In genomic region chr2:74458957-74459290, GRCh38 we compare ENCODE assay signal across 8 cellular contexts. TPM values are rescaled to one million over a fixed set of nuclear protein-coding genes. Genes with fewer than 3 reads are reported as not detected.
DNase-seq lines count a peak whose midpoint lies in the region; ATAC-seq and TF ChIP-seq lines count a peak whose summit lies in the region.

No MANE protein-coding gene starts in this region.

- H3K4me1 ChIP-seq in BLaER1 treated with 17β-estradiol and CSF1 and Interleukin-3, amounts not matched to agents 10 nM and 100 nM = peaks cover 37 to 54% (median 45%) of the 10 kb centered on the region in 10 experiments

- ATAC-seq in natural killer cell = no peak

- H4K20me1 ChIP-seq in BLaER1 treated with 17β-estradiol and CSF1 and Interleukin-3, amounts not matched to agents 10 nM and 100 nM = peaks cover 0 to 20% (median 1%) of the 10 kb centered on the region in 11 experiments; a peak in 8 of 22 replicates

- H3K27me3 Mint-ChIP-seq in dendritic cell treated with granulocyte-macrophage colony-stimulating factor and Interleukin-4, amounts not matched to agents 40 ng/mL and 50 ng/mL, for 4 days = no peaks in the 10 kb centered on the region
- no peaks in the 10 kb centered on the region for H3K27me3 Mint-ChIP-seq in natural killer cell (ENCODE audit: low read depth in 2 of 2)

- H3K4me3 Mint-ChIP-seq in dendritic cell treated with granulocyte-macrophage colony-stimulating factor and Interleukin-4, amounts not matched to agents 40 ng/mL and 50 ng/mL, for 4 days = peak overlapping the region; percentile 85
- peak overlapping the region; percentile 98 for H3K4me3 Mint-ChIP-seq in natural killer cell

- H3K4me3 ChIP-seq in BLaER1 treated with 17β-estradiol and CSF1 and Interleukin-3, amounts not matched to agents 10 nM and 100 nM = peak overlapping the region; percentile 72 to 91 (median 78)
- peak overlapping the region; percentile 72 for H3K4me3 ChIP-seq in MG63

- H3K9me3 Mint-ChIP-seq in dendritic cell treated with granulocyte-macrophage colony-stimulating factor and Interleukin-4, amounts not matched to agents 40 ng/mL and 50 ng/mL, for 4 days = no peaks in the 10 kb centered on the region
- H3K9me3 Mint-ChIP-seq in natural killer cell = no peaks in the 10 kb centered on the region

- intact Hi-C loops in dendritic cell treated with granulocyte-macrophage colony-stimulating factor and Interleukin-4, amounts not matched to agents 40 ng/mL and 50 ng/mL, for 4 days (cut with micrococcal nuclease) = loop anchor here (1.0 kb wide), 1 partner anchor 13 kb away; the partner anchor contains the start of gene MRPL53
- intact Hi-C loops in natural killer cell (cut with micrococcal nuclease) = loop anchor here (1.0 to 10.0 kb wide), 6 partner anchors 13 to 1224 kb away; partner anchors contain the start of genes C2orf81, CCT7, MRPL53 and PCGF1

- H3K4me2 ChIP-seq in BLaER1 treated with 17β-estradiol and CSF1 and Interleukin-3, amounts not matched to agents 10 nM and 100 nM = peak overlapping the region; percentile 82 to 99 (median 95)

- H3K9ac ChIP-seq in BLaER1 treated with 17β-estradiol and CSF1 and Interleukin-3, amounts not matched to agents 10 nM and 100 nM = peak overlapping the region; percentile 79 to 91 (median 84)

- H3K27ac Mint-ChIP-seq in dendritic cell treated with granulocyte-macrophage colony-stimulating factor and Interleukin-4, amounts not matched to agents 40 ng/mL and 50 ng/mL, for 4 days = peak overlapping the region; percentile 94
- H3K27ac Mint-ChIP-seq in natural killer cell = peak overlapping the region; percentile 98 to 99

- H3K9me3 ChIP-seq in BLaER1 treated with 17β-estradiol and CSF1 and Interleukin-3, amounts not matched to agents 10 nM and 100 nM (replicated peaks in 1 of 11) = no peaks in the 10 kb centered on the region
- H3K9me3 ChIP-seq in MG63 = no peaks in the 10 kb centered on the region

- H3K27ac ChIP-seq in BLaER1 treated with 17β-estradiol and CSF1 and Interleukin-3, amounts not matched to agents 10 nM and 100 nM = peak overlapping the region; percentile 25 to 83 (median 81); a peak in 21 of 22 replicates

- no peak for DNase-seq in MG63
- DNase-seq in natural killer cell = no peak
- no peak for DNase-seq in activated effector memory CD4-positive, alpha-beta T cell treated with anti-CD3 and anti-CD28 coated beads, Interleukin-2, amount 50 U/mL, for 16 hours
- DNase-seq in NCI-H526 treated with DMSO at 0.1 percent for 48 hours (lab: John Stamatoyannopoulos, UW) = no peak
- no peak for DNase-seq in dermis blood vessel endothelial cell
- no peak for DNase-seq in central memory CD4-positive, alpha-beta T cell

- peaks cover 65% of the 10 kb centered on the region for H3K4me1 Mint-ChIP-seq in dendritic cell treated with granulocyte-macrophage colony-stimulating factor and Interleukin-4, amounts not matched to agents 40 ng/mL and 50 ng/mL, for 4 days (ENCODE audit: low read depth)
- H3K4me1 Mint-ChIP-seq in natural killer cell = peaks cover 58 to 71% of the 10 kb centered on the region in 2 donors

- H3K36me3 Mint-ChIP-seq in dendritic cell treated with granulocyte-macrophage colony-stimulating factor and Interleukin-4, amounts not matched to agents 40 ng/mL and 50 ng/mL, for 4 days (ENCODE audit: low read depth) = peaks cover 75% of the 10 kb centered on the region
- H3K36me3 Mint-ChIP-seq in natural killer cell = no peaks in the 10 kb centered on the region

- TF ChIP-seq CTCF in natural killer cell (IDR thresholded peaks at IDR 0.05) = no peak

- H3K36me3 ChIP-seq in BLaER1 treated with 17β-estradiol and CSF1 and Interleukin-3, amounts not matched to agents 10 nM and 100 nM = peaks cover 25 to 34% (median 28%) of the 10 kb centered on the region in 11 experiments
- H3K36me3 ChIP-seq in MG63 = peaks cover 27% of the 10 kb centered on the region

- H3K27me3 ChIP-seq in BLaER1 treated with 17β-estradiol and CSF1 and Interleukin-3, amounts not matched to agents 10 nM and 100 nM = no peaks in the 10 kb centered on the region
- no peaks in the 10 kb centered on the region for H3K27me3 ChIP-seq in MG63

RNA-seq across cellular contexts. Expression of gene WBP1, which starts 0.7 kb away (rescaled TPM):
- 7.5 and 15.4 TPM in 2 replicates for total RNA-seq in MG63 (2014; rRNA removed; shearing (Covaris generic); ENCODE audit: low replicate concordance)
- total RNA-seq in natural killer cell (10 to 100 TPM; 65.1 to 68.3 (median 65.4) TPM), dermis blood vessel endothelial cell (34.3 and 44.9 TPM in 2 replicates)

RNA-seq across cellular contexts. Expression of gene INO80B, which starts 4.0 kb away (rescaled TPM):
- 14.0 and 60.4 TPM in 2 replicates for total RNA-seq in MG63 (2014; rRNA removed; shearing (Covaris generic); ENCODE audit: low replicate concordance)
- 10 to 100 TPM; 34.0 to 48.0 (median 37.7) TPM for total RNA-seq in natural killer cell
- total RNA-seq in dermis blood vessel endothelial cell = 6.5 and 24.0 TPM in 2 replicates

RNA-seq across cellular contexts. Expression of gene MOGS, which starts 6.3 kb away (rescaled TPM):
- total RNA-seq in MG63 (2014; rRNA removed; shearing (Covaris generic); ENCODE audit: low replicate concordance) = 23.0 and 51.6 TPM in 2 replicates
- total RNA-seq in natural killer cell = 10 to 100 TPM; 87.0 to 93.4 (median 91.5) TPM
- 74.4 and 85.1 TPM in 2 replicates for total RNA-seq in dermis blood vessel endothelial cell

RNA-seq across cellular contexts. Expression of gene MRPL53, which starts 13.6 kb away (rescaled TPM):
- 33.7 and 48.9 TPM in 2 replicates for total RNA-seq in MG63 (2014; rRNA removed; shearing (Covaris generic); ENCODE audit: low replicate concordance)
- total RNA-seq in natural killer cell (10 to 100 TPM; 42.4 to 49.7 (median 42.4) TPM), dermis blood vessel endothelial cell (25.9 and 33.7 TPM in 2 replicates)

RNA-seq across cellular contexts. Expression of gene RTKN, which starts 17.2 kb away (rescaled TPM):
- total RNA-seq in MG63 (2014; rRNA removed; shearing (Covaris generic); ENCODE audit: low replicate concordance) = 8.8 and 12.7 TPM in 2 replicates
- total RNA-seq in natural killer cell = 10 to 100 TPM; 11.0 to 26.5 (median 15.1) TPM
- total RNA-seq in dermis blood vessel endothelial cell = 21.6 and 27.0 TPM in 2 replicates
